11 cellular contexts compared by ENCODE assay signal in genomic region chr2:204507636-204508035, GRCh38. TPM values are rescaled to one million over a fixed set of nuclear protein-coding genes. Genes with fewer than 3 reads are reported as not detected.
DNase-seq lines count a peak whose midpoint lies in the region; ATAC-seq and TF ChIP-seq lines count a peak whose summit lies in the region.
"Had no signal": no experiment of that assay in that cellular context is flagged by ENCODE, and none has a peak within 500 bp of the region (broad histone marks: within the 10 kb centered on the region; RNA-seq: fewer than 3 reads in every experiment).

No MANE protein-coding gene starts in this region.

- H3K9me3 Mint-ChIP-seq in GM23338: no peaks in the 10 kb centered on the region
- no peaks in the 10 kb centered on the region for H3K9me3 Mint-ChIP-seq in activated naive CD4-positive, alpha-beta T cell treated with anti-CD3 and anti-CD28 coated beads for 36 hours
- H3K9me3 Mint-ChIP-seq: CD4-positive, CD25-positive, alpha-beta regulatory T cell had no signal

- DNase-seq in GM23338 (ENCODE audit: low spot score) (no peak), mesenchymal stem cell (no peak), osteoblast (ENCODE audit: insufficient read length, low spot score, missing footprints) (no peak), SKM-1 treated with dmso at 0.1 percent for 144 hours (lab: John Stamatoyannopoulos, UW; ENCODE audit: unreplicated experiment) (no peak), T-helper 9 cell (no peak)
- no peak for DNase-seq in activated naive CD4-positive, alpha-beta T cell treated with anti-CD3 and anti-CD28 coated beads for 36 hours
- DNase-seq: CD4-positive, CD25-positive, alpha-beta regulatory T cell; DMS53 had no signal

- H3F3A ChIP-seq in GM23338 (replicated peaks; ENCODE audit: low read depth): no peaks in the 10 kb centered on the region

- H2AFZ ChIP-seq in GM23338 (peak overlapping the region; percentile 67; the same call in 1 of the 2 replicates), mesenchymal stem cell (ENCODE audit: low read depth, low read length) (no peak overlapping the region), osteoblast (ENCODE audit: low read length) (peak overlapping the region; percentile 52)

- no peak overlapping the region for H3K27ac Mint-ChIP-seq in GM23338
- no peak overlapping the region for H3K27ac Mint-ChIP-seq in activated naive CD4-positive, alpha-beta T cell treated with anti-CD3 and anti-CD28 coated beads for 36 hours
- H3K27ac Mint-ChIP-seq: CD4-positive, CD25-positive, alpha-beta regulatory T cell had no signal

- H3K14ac ChIP-seq in mesenchymal stem cell (ENCODE audit: low read length in 2 of 2): no peak overlapping the region

- H2BK15ac ChIP-seq in mesenchymal stem cell (ENCODE audit: low read depth, poor library complexity, severe bottlenecking): no peak overlapping the region

- H4K91ac ChIP-seq in mesenchymal stem cell (ENCODE audit: low read length): no peak overlapping the region

- H3K27ac ChIP-seq in GM23338 (ENCODE audit: low read depth): no peak overlapping the region
- H3K27ac ChIP-seq in mesenchymal stem cell (ENCODE audit: low read length, poor library complexity, severe bottlenecking): no peak overlapping the region
- H3K27ac ChIP-seq in osteoblast (ENCODE audit: low read depth, low read length): no peak overlapping the region
- H3K27ac ChIP-seq: BLaER1 treated with 17β-estradiol and CSF1 and Interleukin-3, amounts not matched to agents 10 nM and 100 nM had no signal

- intact Hi-C loops in activated naive CD4-positive, alpha-beta T cell treated with anti-CD3 and anti-CD28 coated beads for 36 hours (cut with micrococcal nuclease): no loop called here

- H3K36me3 Mint-ChIP-seq in GM23338 (ENCODE audit: low read depth): no peaks in the 10 kb centered on the region
- no peaks in the 10 kb centered on the region for H3K36me3 Mint-ChIP-seq in activated naive CD4-positive, alpha-beta T cell treated with anti-CD3 and anti-CD28 coated beads for 36 hours (ENCODE audit: low read depth)
- H3K36me3 Mint-ChIP-seq: CD4-positive, CD25-positive, alpha-beta regulatory T cell had no signal

- H3K9ac ChIP-seq in mesenchymal stem cell (ENCODE audit: low read length): peak overlapping the region; percentile 25
- H3K9ac ChIP-seq: BLaER1 treated with 17β-estradiol and CSF1 and Interleukin-3, amounts not matched to agents 10 nM and 100 nM had no signal

- H3K9me3 ChIP-seq in mesenchymal stem cell (ENCODE audit: control insufficient read depth, low read length) (no peaks in the 10 kb centered on the region), osteoblast (ENCODE audit: low read depth, low read length) (no peaks in the 10 kb centered on the region)
- H3K9me3 ChIP-seq: BLaER1 treated with 17β-estradiol and CSF1 and Interleukin-3, amounts not matched to agents 10 nM and 100 nM had no signal

- H2BK5ac ChIP-seq in mesenchymal stem cell (ENCODE audit: low read depth, low read length, poor library complexity, severe bottlenecking): no peak overlapping the region

- no peak overlapping the region for H3K4ac ChIP-seq in mesenchymal stem cell (ENCODE audit: low read depth in 1 of 2, low read length in 2 of 2)

- no peak overlapping the region for H3K23ac ChIP-seq in mesenchymal stem cell (ENCODE audit: low read length in 2 of 2)

- H3K4me1 ChIP-seq in GM23338 (ENCODE audit: insufficient read depth) (no peaks in the 10 kb centered on the region), mesenchymal stem cell (ENCODE audit: control insufficient read depth, insufficient read depth, low read depth, low read length) (peaks cover 7% of the 10 kb centered on the region), osteoblast (ENCODE audit: insufficient read depth, low read length) (peaks cover 10% of the 10 kb centered on the region)
- H3K4me1 ChIP-seq: BLaER1 treated with 17β-estradiol and CSF1 and Interleukin-3, amounts not matched to agents 10 nM and 100 nM had no signal

- no peak for TF ChIP-seq CTCF in GM23338 (conservative IDR thresholded peaks at IDR 0.05; ENCODE audit: low read depth in 2 of 2)
- no peak for TF ChIP-seq CTCF in osteoblast (IDR thresholded peaks at IDR 0.05; ENCODE audit: extremely low read depth, low read depth, low read length)

- no peaks in the 10 kb centered on the region for H3K79me2 ChIP-seq in GM23338 (replicated peaks; ENCODE audit: insufficient read depth)
- no peaks in the 10 kb centered on the region for H3K79me2 ChIP-seq in osteoblast (ENCODE audit: insufficient read depth, low read length)

- H3K4me3 Mint-ChIP-seq in GM23338: no peak overlapping the region
- no peak overlapping the region for H3K4me3 Mint-ChIP-seq in activated naive CD4-positive, alpha-beta T cell treated with anti-CD3 and anti-CD28 coated beads for 36 hours
- H3K4me3 Mint-ChIP-seq: CD4-positive, CD25-positive, alpha-beta regulatory T cell had no signal

- H2AK5ac ChIP-seq in mesenchymal stem cell (ENCODE audit: low read length, severe bottlenecking): peak overlapping the region; percentile 98

- 94% methylated on average over 5 of the region's 5 CpGs for WGBS in mesenchymal stem cell

- H3K36me3 ChIP-seq in GM23338 (ENCODE audit: insufficient read depth) (no peaks in the 10 kb centered on the region), mesenchymal stem cell (ENCODE audit: control insufficient read depth in 1 of 2, insufficient read depth in 2 of 2, low read depth in 1 of 2, low read length in 2 of 2) (no peaks in the 10 kb centered on the region), osteoblast (ENCODE audit: insufficient read depth, low read length) (no peaks in the 10 kb centered on the region)
- H3K36me3 ChIP-seq: BLaER1 treated with 17β-estradiol and CSF1 and Interleukin-3, amounts not matched to agents 10 nM and 100 nM had no signal

- H4K20me1 ChIP-seq in GM23338 (replicated peaks; ENCODE audit: insufficient read depth) (no peaks in the 10 kb centered on the region; the same call in 1 of the 2 replicates), osteoblast (ENCODE audit: insufficient read depth, low read length) (no peaks in the 10 kb centered on the region)
- H4K20me1 ChIP-seq: BLaER1 treated with 17β-estradiol and CSF1 and Interleukin-3, amounts not matched to agents 10 nM and 100 nM had no signal

- H3K18ac ChIP-seq in mesenchymal stem cell (ENCODE audit: low read depth in 1 of 2, low read length in 2 of 2): no peak overlapping the region

- H3K79me1 ChIP-seq in mesenchymal stem cell (replicated peaks; ENCODE audit: low read length, poor library complexity, severe bottlenecking): no peaks in the 10 kb centered on the region

- no peak overlapping the region for H2BK120ac ChIP-seq in mesenchymal stem cell (ENCODE audit: low read depth, low read length)

- no peaks in the 10 kb centered on the region for H3K9me2 ChIP-seq in GM23338 (ENCODE audit: insufficient read depth)

- H2BK12ac ChIP-seq in mesenchymal stem cell (ENCODE audit: low read length in 2 of 2): no peak overlapping the region

- no peak overlapping the region for H4K8ac ChIP-seq in mesenchymal stem cell (ENCODE audit: low read length)

- no peaks in the 10 kb centered on the region for H3K27me3 ChIP-seq in GM23338 (ENCODE audit: insufficient read depth)
- no peaks in the 10 kb centered on the region for H3K27me3 ChIP-seq in mesenchymal stem cell (ENCODE audit: control insufficient read depth in 1 of 2, insufficient read depth in 1 of 2, low read length in 2 of 2)
- no peaks in the 10 kb centered on the region for H3K27me3 ChIP-seq in osteoblast (ENCODE audit: insufficient read depth, low read length)
- H3K27me3 ChIP-seq: BLaER1 treated with 17β-estradiol and CSF1 and Interleukin-3, amounts not matched to agents 10 nM and 100 nM had no signal

- H3K4me2 ChIP-seq in GM23338 (no peak overlapping the region), mesenchymal stem cell (ENCODE audit: low read length, poor library complexity, severe bottlenecking) (no peak overlapping the region), osteoblast (ENCODE audit: insufficient read depth, low read length) (no peak overlapping the region)
- H3K4me2 ChIP-seq: BLaER1 treated with 17β-estradiol and CSF1 and Interleukin-3, amounts not matched to agents 10 nM and 100 nM had no signal

- CTCF ChIA-PET in activated naive CD4-positive, alpha-beta T cell treated with anti-CD3 and anti-CD28 coated beads for 36 hours (lab: Charles Lee): no interaction called here

- H3K4me3 ChIP-seq in GM23338 (no peak overlapping the region), mesenchymal stem cell (ENCODE audit: insufficient read depth in 1 of 2, low read depth in 1 of 2, low read length in 2 of 2) (no peak overlapping the region), osteoblast (ENCODE audit: insufficient read depth, low read length) (no peak overlapping the region)
- H3K4me3 ChIP-seq: BLaER1 treated with 17β-estradiol and CSF1 and Interleukin-3, amounts not matched to agents 10 nM and 100 nM had no signal

- no peaks in the 10 kb centered on the region for H3K27me3 Mint-ChIP-seq in GM23338 (ENCODE audit: insufficient read depth, low read depth, poor library complexity)
- no peaks in the 10 kb centered on the region for H3K27me3 Mint-ChIP-seq in activated naive CD4-positive, alpha-beta T cell treated with anti-CD3 and anti-CD28 coated beads for 36 hours (ENCODE audit: low read depth)
- H3K27me3 Mint-ChIP-seq: CD4-positive, CD25-positive, alpha-beta regulatory T cell had no signal

- no peak for ATAC-seq in GM23338
- ATAC-seq: HCT116, HepG2 had no signal

- no peaks in the 10 kb centered on the region for H3K4me1 Mint-ChIP-seq in GM23338
- no peaks in the 10 kb centered on the region for H3K4me1 Mint-ChIP-seq in activated naive CD4-positive, alpha-beta T cell treated with anti-CD3 and anti-CD28 coated beads for 36 hours (ENCODE audit: low read depth)
- H3K4me1 Mint-ChIP-seq: CD4-positive, CD25-positive, alpha-beta regulatory T cell had no signal

TF ChIP-seq in GM23338, 12 proteins besides CTCF, POLR2A, EP300 and RAD21 (continues in another document):
- no peak for TF ChIP-seq CREB1 (CRISPR knock-in tag; IDR thresholded peaks at IDR 0.05; ENCODE audit: low read depth)
- no peak for TF ChIP-seq ZNF331 (CRISPR knock-in tag; IDR thresholded peaks at IDR 0.05; ENCODE audit: low read depth)
- no peak for TF ChIP-seq ZNF114 (CRISPR knock-in tag; IDR thresholded peaks at IDR 0.05)
- TF ChIP-seq, protein P1, sequence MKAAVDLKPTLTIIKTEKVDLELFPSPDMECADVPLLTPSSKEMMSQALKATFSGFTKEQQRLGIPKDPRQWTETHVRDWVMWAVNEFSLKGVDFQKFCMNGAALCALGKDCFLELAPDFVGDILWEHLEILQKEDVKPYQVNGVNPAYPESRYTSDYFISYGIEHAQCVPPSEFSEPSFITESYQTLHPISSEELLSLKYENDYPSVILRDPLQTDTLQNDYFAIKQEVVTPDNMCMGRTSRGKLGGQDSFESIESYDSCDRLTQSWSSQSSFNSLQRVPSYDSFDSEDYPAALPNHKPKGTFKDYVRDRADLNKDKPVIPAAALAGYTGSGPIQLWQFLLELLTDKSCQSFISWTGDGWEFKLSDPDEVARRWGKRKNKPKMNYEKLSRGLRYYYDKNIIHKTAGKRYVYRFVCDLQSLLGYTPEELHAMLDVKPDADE (IDR thresholded peaks at IDR 0.05): no peak

RNA-seq across cellular contexts. Expression of gene PARD3B, which starts 37.6 kb away (rescaled TPM):
- 3.3 and 3.5 TPM in 2 replicates for total RNA-seq in GM23338 (2014; rRNA removed; shearing (Covaris generic))
- polyA plus RNA-seq in GM23338 (2016; fragmentation: Nextera tagmentation; extraction: Ambion mirVana): 3.1 and 4.4 TPM in 2 replicates
- polyA plus RNA-seq in mesenchymal stem cell (2013, experiment 1 of 2): 5.1 TPM
- polyA plus RNA-seq in mesenchymal stem cell (2013, experiment 2 of 2): 4.6 TPM
- total RNA-seq in osteoblast: 20.3 and 22.4 TPM in 2 replicates
- total RNA-seq in activated naive CD4-positive, alpha-beta T cell treated with anti-CD3 and anti-CD28 coated beads for 36 hours: under 1 TPM; 0.15 to 0.43 TPM
